In genomic region chr22:47994899-47995573, GRCh38 we compare ENCODE assay signal across 19 cellular contexts.
DNase-seq lines count a peak whose midpoint lies in the region; ATAC-seq and TF ChIP-seq lines count a peak whose summit lies in the region.
"Had no signal": no experiment of that assay in that cellular context is flagged by ENCODE, and none has a peak within 500 bp of the region (broad histone marks: within the 10 kb centered on the region; RNA-seq: fewer than 3 reads in every experiment).

No MANE protein-coding gene starts in this region.

- H3K27ac ChIP-seq in neural cell (ENCODE audit: low read length): no peak overlapping the region
- H3K27ac ChIP-seq in vagina: no peak overlapping the region
- no peak overlapping the region for H3K27ac ChIP-seq in heart left ventricle
- H3K27ac ChIP-seq: GM23248, HL-60 had no signal

- BruUV-seq in Caco-2 (replicated peaks; lab: Mats Ljungman, UMichigan): no TSS peak

- no peaks in the 10 kb centered on the region for H3K36me3 Mint-ChIP-seq in brain
- no peaks in the 10 kb centered on the region for H3K36me3 Mint-ChIP-seq in Caco-2 (ENCODE audit: insufficient read depth, unreplicated experiment)
- H3K36me3 Mint-ChIP-seq: CD4-positive, CD25-positive, alpha-beta regulatory T cell; CD8-positive, alpha-beta memory T cell had no signal

- H3K4me1 Mint-ChIP-seq in brain (peaks cover 12% of the 10 kb centered on the region), Caco-2 (ENCODE audit: low read depth, unreplicated experiment) (no peaks in the 10 kb centered on the region)
- H3K4me1 Mint-ChIP-seq: CD4-positive, CD25-positive, alpha-beta regulatory T cell; CD8-positive, alpha-beta memory T cell had no signal

- no peaks in the 10 kb centered on the region for H3K9me2 ChIP-seq in neural cell (ENCODE audit: insufficient read depth, low read length)

- H3K4me1 ChIP-seq in vagina (no peaks in the 10 kb centered on the region), heart left ventricle (no peaks in the 10 kb centered on the region), Caco-2 (0 out of 2 replicates have a peak, but pooled peaks cover 2% of the 10 kb centered on the region)
- H3K4me1 ChIP-seq: BE2C had no signal

- H3K4me3 ChIP-seq in neural cell (ENCODE audit: low read length): no peak overlapping the region
- H3K4me3 ChIP-seq in vagina: no peak overlapping the region
- no peak overlapping the region for H3K4me3 ChIP-seq in heart left ventricle
- H3K4me3 ChIP-seq in Caco-2 (ENCODE audit: low read depth, low read length): no peak overlapping the region
- H3K4me3 ChIP-seq: GM23248 had no signal

- no peaks in the 10 kb centered on the region for H3F3A ChIP-seq in neural cell (ENCODE audit: insufficient read depth, low read length, poor library complexity, severe bottlenecking)

- no peaks in the 10 kb centered on the region for H4K20me1 ChIP-seq in neural cell (ENCODE audit: insufficient read depth)

- TF ChIP-seq RAD21 in neural cell (conservative IDR thresholded peaks at IDR 0.05): no peak

- H3K27ac Mint-ChIP-seq in brain (peak overlapping the region in 4 of 5 experiments; percentile 28 to 97 (median 86)), Caco-2 (ENCODE audit: unreplicated experiment) (no peak overlapping the region)
- H3K27ac Mint-ChIP-seq: CD8-positive, alpha-beta memory T cell had no signal

- H3K9me3 ChIP-seq in neural cell (ENCODE audit: low read length): no peaks in the 10 kb centered on the region
- H3K9me3 ChIP-seq in vagina: no peaks in the 10 kb centered on the region
- H3K9me3 ChIP-seq in heart left ventricle: peaks cover 0 to under 1% (median 0%) of the 10 kb centered on the region in 12 donors
- H3K9me3 ChIP-seq in Caco-2: no peaks in the 10 kb centered on the region
- H3K9me3 ChIP-seq: BE2C had no signal

- peaks cover 4% of the 10 kb centered on the region for H3K27me3 Mint-ChIP-seq in brain
- H3K27me3 Mint-ChIP-seq in Caco-2 (ENCODE audit: insufficient read depth, unreplicated experiment): no peaks in the 10 kb centered on the region

- CTCF ChIA-PET in Caco-2 (lab: Charles Lee): no interaction called here

- ATAC-seq in GM21529 (IDR thresholded peaks at IDR 0.05; ENCODE audit: unreplicated experiment): no peak
- ATAC-seq in heart left ventricle: no peak

- TF ChIP-seq CTCF in brain (conservative IDR thresholded peaks at IDR 0.05) (no peak), neural cell (IDR thresholded peaks at IDR 0.05; ENCODE audit: poor library complexity, severe bottlenecking) (no peak), vagina (IDR thresholded peaks at IDR 0.05) (no peak), heart left ventricle (IDR thresholded peaks at IDR 0.05) (no peak), Caco-2 (IDR thresholded peaks at IDR 0.05; ENCODE audit: insufficient read depth in 1 of 2, low read depth in 1 of 2, low read length in 1 of 2, severe bottlenecking in 1 of 2, unreplicated experiment in 1 of 2) (no peak)

- intact Hi-C loops in vagina (cut with DNase I): no loop called here
- intact Hi-C loops in heart left ventricle (cut with DNase I): no loop called here
- intact Hi-C loops in Caco-2 (cut with micrococcal nuclease; ENCODE audit: unreplicated experiment): no loop called here

- H3K9me3 Mint-ChIP-seq in brain (peaks cover 0 to 10% (median 0%) of the 10 kb centered on the region in 5 experiments), Caco-2 (ENCODE audit: unreplicated experiment) (no peaks in the 10 kb centered on the region)

- no peaks in the 10 kb centered on the region for H3K79me2 ChIP-seq in neural cell (replicated peaks; ENCODE audit: insufficient read depth, low read length)

- TF ChIP-seq POLR2A in vagina (IDR thresholded peaks at IDR 0.05) (no peak), heart left ventricle (IDR thresholded peaks at IDR 0.05) (no peak)

- peak overlapping the region in 2 of 5 experiments; percentile 15 to 70 for H3K4me3 Mint-ChIP-seq in brain
- no peak overlapping the region for H3K4me3 Mint-ChIP-seq in Caco-2 (ENCODE audit: unreplicated experiment)
- H3K4me3 Mint-ChIP-seq: CD4-positive, CD25-positive, alpha-beta regulatory T cell; CD8-positive, alpha-beta memory T cell had no signal

- H3K4me2 ChIP-seq in neural cell (ENCODE audit: low read length): no peak overlapping the region

- no peak overlapping the region for H2AFZ ChIP-seq in neural cell (ENCODE audit: low read depth, low read length)
- H2AFZ ChIP-seq: GM23248 had no signal

- H3K36me3 ChIP-seq in neural cell (ENCODE audit: insufficient read depth, low read length) (no peaks in the 10 kb centered on the region), vagina (no peaks in the 10 kb centered on the region), heart left ventricle (no peaks in the 10 kb centered on the region), Caco-2 (ENCODE audit: control insufficient read depth, insufficient read depth, low read length) (no peaks in the 10 kb centered on the region)
- H3K36me3 ChIP-seq: BE2C had no signal

- H3K27me3 ChIP-seq in neural cell (ENCODE audit: insufficient read depth, low read depth, low read length): no peaks in the 10 kb centered on the region
- H3K27me3 ChIP-seq in vagina: no peaks in the 10 kb centered on the region
- H3K27me3 ChIP-seq in heart left ventricle: peaks cover 0 to 19% (median 0%) of the 10 kb centered on the region in 9 donors
- H3K27me3 ChIP-seq in Caco-2 (replicated peaks; ENCODE audit: control insufficient read depth, insufficient read depth, low read length): no peaks in the 10 kb centered on the region
- H3K27me3 ChIP-seq: BE2C had no signal

- POLR2A ChIA-PET in Caco-2 (lab: Charles Lee): no interaction called here

- peak; percentile 69 for TF ChIP-seq EP300 in neural cell (conservative IDR thresholded peaks at IDR 0.05; ENCODE audit: poor library complexity, severe bottlenecking)

- 80 to 88% (median 86%) methylated on average over 21 of the region's 21 CpGs for WGBS in heart left ventricle, 4 donors

- H3K9ac ChIP-seq in neural cell (ENCODE audit: low read length): no peak overlapping the region
- H3K9ac ChIP-seq: GM23248 had no signal

- DNase-seq in NCI-H1694 treated with DMSO at 0.1 percent for 48 hours (lab: John Stamatoyannopoulos, UW) (peak; percentile 25), vagina (ENCODE audit: extremely low spot score in 2 of 2) (peak; percentile 22 to 64), heart left ventricle (no peak), Caco-2 (no peak)
- DNase-seq: ACHN; BE2C; C1 segment of cervical spinal cord; CD4-positive, CD25-positive, alpha-beta regulatory T cell; CD8-positive, alpha-beta memory T cell; COR-L47; DMS153; DMS79; GF-D8; GM23248; HCEC 1CT had no signal

TF ChIP-seq in neural cell, 6 proteins besides CTCF, POLR2A, EP300 and RAD21:
- TF ChIP-seq TAF1 (IDR thresholded peaks at IDR 0.05; ENCODE audit: low read depth) (no peak), REST (IDR thresholded peaks at IDR 0.05; ENCODE audit: borderline replicate concordance) (no peak), EZH2 (IDR thresholded peaks at IDR 0.05; ENCODE audit: borderline replicate concordance, insufficient read depth, low read length, poor library complexity, severe bottlenecking) (no peak), POLR2AphosphoS5 (IDR thresholded peaks at IDR 0.05) (peak; percentile 52)

Comparison
In these comparisons a context has a peak if more than half of its experiments do, and no peak if none do; other contexts are left out.
1. DNase-seq: peak in NCI-H1694 treated with DMSO at 0.1 percent for 48 hours (single experiment) and vagina (2 of 2); none in heart left ventricle (0 of 5) and Caco-2 (0 of 2).